Comparison of ENCODE assay signal across 1 cellular context in genomic region chr1:32221980-32222751, GRCh38.
TF ChIP-seq lines count a peak whose summit lies in the region.

TSS of gene EIF3I (plus strand) at chr1:32222407. CDS start at chr1:32222442, 35 bp downstream.
TSS of gene TMEM234 (minus strand) at chr1:32222353. CDS start at chr1:32222322, 31 bp downstream.

TF ChIP-seq in K562, 482 proteins besides CTCF, POLR2A, EP300 and RAD21 (continued from another document and continues in another):
- TF ChIP-seq ZNF609 (CRISPR knock-in tag; IDR thresholded peaks at IDR 0.05; ENCODE audit: borderline replicate concordance) (peak; percentile 61; the same call in 1 of the 2 replicates), TFAP4 (CRISPR knock-in tag; IDR thresholded peaks at IDR 0.05; ENCODE audit: borderline replicate concordance) (peak; percentile 74), SMARCB1 (IDR thresholded peaks at IDR 0.05; ENCODE audit: insufficient read length, low read depth) (no peak), MTF1 (CRISPR knock-in tag; IDR thresholded peaks at IDR 0.05; ENCODE audit: borderline replicate concordance) (no peak), CEBPG (CRISPR knock-in tag; IDR thresholded peaks at IDR 0.05) (no peak), CEBPG (tag; conservative IDR thresholded peaks at IDR 0.05 in 1 of 2, IDR thresholded peaks at IDR 0.05 in 1 of 2) (no peak), HSF4 (CRISPR knock-in tag; IDR thresholded peaks at IDR 0.05; ENCODE audit: borderline replicate concordance) (no peak), ZBTB33 (CRISPR knock-in tag; IDR thresholded peaks at IDR 0.05) (no peak), FOXJ2 (tag; IDR thresholded peaks at IDR 0.05) (peak; percentile 46; the same call in 1 of the 2 replicates), HINFP (tag; conservative IDR thresholded peaks at IDR 0.05; ENCODE audit: low read depth) (no peak), SAP30 (IDR thresholded peaks at IDR 0.05; ENCODE audit: borderline replicate concordance, insufficient read depth, low read depth, low read length, poor library complexity, severe bottlenecking) (peak; percentile 92), MTA2 (IDR thresholded peaks at IDR 0.05; ENCODE audit: low read depth) (peak; percentile 23; the same call in 1 of the 2 replicates), MCM7 (IDR thresholded peaks at IDR 0.05) (no peak), THRB (CRISPR knock-in tag; conservative IDR thresholded peaks at IDR 0.05) (0 out of 2 replicates have a peak, but pooled peaks have one; percentile 13), CSDE1 (IDR thresholded peaks at IDR 0.05) (peak in 1 of 2 experiments; percentile 91; a peak in 2 of 4 replicates), ZBTB26 (CRISPR knock-in tag; IDR thresholded peaks at IDR 0.05) (no peak), FOXJ3 (CRISPR knock-in tag; IDR thresholded peaks at IDR 0.05) (no peak), ZNF184 (CRISPR knock-in tag; IDR thresholded peaks at IDR 0.05) (no peak), ZNF586 (CRISPR knock-in tag; conservative IDR thresholded peaks at IDR 0.05) (no peak), ZNF239 (CRISPR knock-in tag; IDR thresholded peaks at IDR 0.05) (no peak), HOMEZ (CRISPR knock-in tag; IDR thresholded peaks at IDR 0.05) (0 out of 2 replicates have a peak, but pooled peaks have one; percentile 9), POLR3G (IDR thresholded peaks at IDR 0.05; ENCODE audit: extremely low read depth, insufficient read length, insufficient replicate concordance) (no peak), SPI1 (IDR thresholded peaks at IDR 0.05; ENCODE audit: borderline replicate concordance, low read depth, low read length) (peak; percentile 57; the same call in 1 of the 2 replicates), KLF13 (tag; IDR thresholded peaks at IDR 0.05; ENCODE audit: borderline replicate concordance, low read depth) (no peak), BHLHE40 (IDR thresholded peaks at IDR 0.05; ENCODE audit: low read length) (no peak), ATF1 (CRISPR knock-in tag; IDR thresholded peaks at IDR 0.05) (no peak), ATF1 (tag; IDR thresholded peaks at IDR 0.05) (peak; percentile 94), THRA (IDR thresholded peaks at IDR 0.05) (no peak), CC2D1A (IDR thresholded peaks at IDR 0.05) (0 out of 2 replicates have a peak, but pooled peaks have one; percentile 3), NELFE (IDR thresholded peaks at IDR 0.05; ENCODE audit: insufficient read depth, insufficient read length) (no peak), HNRNPLL (IDR thresholded peaks at IDR 0.05; ENCODE audit: low read depth, low read length, poor library complexity, severe bottlenecking) (peak; percentile 45), POLR2AphosphoS5 (IDR thresholded peaks at IDR 0.05; ENCODE audit: control insufficient read depth, insufficient read depth, low read depth, low read length) (peak; percentile 92), ATF4 (CRISPR knock-in tag; IDR thresholded peaks at IDR 0.05) (no peak), ZNF124 (CRISPR knock-in tag; IDR thresholded peaks at IDR 0.05) (no peak), ETS2 (tag; IDR thresholded peaks at IDR 0.05; ENCODE audit: borderline replicate concordance, poor library complexity, severe bottlenecking) (no peak), ZNF12 (CRISPR knock-in tag; IDR thresholded peaks at IDR 0.05) (no peak; the same call in 1 of the 2 replicates), GTF2B (IDR thresholded peaks at IDR 0.05; ENCODE audit: extremely low read depth, insufficient read length) (no peak), SP1 (CRISPR knock-in tag; IDR thresholded peaks at IDR 0.05) (peak; percentile 89), L3MBTL2 (IDR thresholded peaks at IDR 0.05) (peak; percentile 59; the same call in 1 of the 2 replicates), MAFF (IDR thresholded peaks at IDR 0.05; ENCODE audit: low read length) (no peak), ELF2 (CRISPR knock-in tag; IDR thresholded peaks at IDR 0.05) (peak; percentile 93), HMGN3 (IDR thresholded peaks at IDR 0.05; ENCODE audit: borderline replicate concordance, extremely low read depth, insufficient read length, low read depth, low read length) (no peak), ZNF143 (CRISPR knock-in tag; IDR thresholded peaks at IDR 0.05) (no peak; the same call in 1 of the 2 replicates), ID3 (CRISPR knock-in tag; IDR thresholded peaks at IDR 0.05) (no peak), ID3 (tag; IDR thresholded peaks at IDR 0.05) (no peak; the same call in 1 of the 2 replicates), PCBP2 (IDR thresholded peaks at IDR 0.05; ENCODE audit: low read depth, low read length, poor library complexity, severe bottlenecking) (no peak), ERF (CRISPR knock-in tag; IDR thresholded peaks at IDR 0.05) (0 out of 2 replicates have a peak, but pooled peaks have one; percentile 15)
